19 cellular contexts compared by ENCODE assay signal in the genomic region with DNA sequence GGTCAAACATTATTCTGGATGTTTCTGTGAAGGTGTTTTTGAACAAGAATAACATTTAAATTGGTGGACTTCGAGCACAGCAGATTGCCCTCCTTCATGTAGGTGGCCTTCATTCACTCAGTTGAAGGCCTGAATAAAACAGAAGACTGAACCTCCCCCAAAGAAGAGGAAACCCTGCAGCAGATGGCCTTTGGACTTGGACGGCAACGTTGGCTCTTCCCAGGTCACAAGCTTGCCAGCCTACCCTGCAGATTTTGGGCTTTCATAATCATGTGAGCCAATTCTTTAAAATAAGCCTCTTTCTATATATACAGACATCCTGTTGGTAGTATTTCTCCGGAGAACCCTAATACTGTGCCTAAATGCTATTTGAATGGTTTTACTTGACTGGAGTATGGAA.
DNase-seq lines count a peak whose midpoint lies in the region; ATAC-seq and TF ChIP-seq lines count a peak whose summit lies in the region.
"Had no signal": no experiment of that assay in that cellular context is flagged by ENCODE, and none has a peak within 500 bp of the region (broad histone marks: within the 10 kb centered on the region; RNA-seq: fewer than 3 reads in every experiment).

No MANE protein-coding gene starts in this region.

- WGBS in right lobe of liver (ENCODE audit: insufficient coverage, low coverage, low lambda C conversion rate, missing lambda C conversion rate), result 61% methylated on average over 3 of the region's 4 CpGs

- intact Hi-C loops in right lobe of liver (cut with DNase I), result no loop called here

- no peak for TF ChIP-seq CTCF in right lobe of liver (IDR thresholded peaks at IDR 0.05)

- H3K4me3 ChIP-seq in right lobe of liver, result no peak overlapping the region
- H3K4me3 ChIP-seq: BLaER1, GM12878, GM23338 had no signal

- H3K9me3 ChIP-seq in right lobe of liver, result no peaks in the 10 kb centered on the region

- H3K27ac ChIP-seq in right lobe of liver, result no peak overlapping the region
- H3K27ac ChIP-seq: 22Rv1, BLaER1, C4-2B had no signal

- no peaks in the 10 kb centered on the region for H3K27me3 ChIP-seq in right lobe of liver
- H3K27me3 ChIP-seq: BLaER1 had no signal

- ATAC-seq in right lobe of liver, result peak; percentile 86 to 97 (median 93)
- ATAC-seq: CD8-positive, alpha-beta T cell; GM12878; GM23338; HCT116 had no signal

- peak; percentile 4 for DNase-seq in DMS 273 (lab: John Stamatoyannopoulos, UW; ENCODE audit: unreplicated experiment)
- no peak for DNase-seq in DMS 273 treated with DMSO at 0.1 percent for 48 hours (lab: John Stamatoyannopoulos, UW)
- peak; percentile 70 for DNase-seq in cerebellar cortex (ENCODE audit: low spot score)
- peak; percentile 36 to 63 (median 62) for DNase-seq in right lobe of liver
- no peak for DNase-seq in T-helper 1 cell
- DNase-seq in SIG-M5 treated with dmso at 0.1 percent for 504 hours (lab: John Stamatoyannopoulos, UW; ENCODE audit: unreplicated experiment), result no peak
- DNase-seq in midbrain (lab: John Stamatoyannopoulos, UW), result no peak
- DNase-seq: CD4-positive, CD25-positive, alpha-beta regulatory T cell; CD8-positive, alpha-beta T cell; DMS153; DND-41; GDM1; H9 had no signal

- H3K4me1 ChIP-seq in right lobe of liver, result no peaks in the 10 kb centered on the region
- H3K4me1 ChIP-seq: BLaER1 had no signal

- TF ChIP-seq POLR2A in right lobe of liver (IDR thresholded peaks at IDR 0.05), result no peak

- H3K36me3 ChIP-seq in right lobe of liver, result no peaks in the 10 kb centered on the region
- H3K36me3 ChIP-seq: BLaER1 had no signal

Comparison
In these comparisons a context has a peak if more than half of its experiments do, and no peak if none do; other contexts are left out.
1. DNase-seq: peak in DMS 273 (single experiment), cerebellar cortex (single experiment) and right lobe of liver (3 of 3); none in DMS 273 treated with DMSO at 0.1 percent for 48 hours (single experiment), T-helper 1 cell (0 of 5), SIG-M5 treated with dmso at 0.1 percent for 504 hours (single experiment) and midbrain (single experiment).